In genomic region chr3:195200010-195200822, GRCh38 we compare ENCODE assay signal across 1 cellular context.
TF ChIP-seq lines count a peak whose summit lies in the region.

No MANE protein-coding gene starts in this region.

TF ChIP-seq in HepG2, 621 proteins besides CTCF, POLR2A, EP300 and RAD21 (continued from another document and continues in another):
- TF ChIP-seq, protein P1, sequence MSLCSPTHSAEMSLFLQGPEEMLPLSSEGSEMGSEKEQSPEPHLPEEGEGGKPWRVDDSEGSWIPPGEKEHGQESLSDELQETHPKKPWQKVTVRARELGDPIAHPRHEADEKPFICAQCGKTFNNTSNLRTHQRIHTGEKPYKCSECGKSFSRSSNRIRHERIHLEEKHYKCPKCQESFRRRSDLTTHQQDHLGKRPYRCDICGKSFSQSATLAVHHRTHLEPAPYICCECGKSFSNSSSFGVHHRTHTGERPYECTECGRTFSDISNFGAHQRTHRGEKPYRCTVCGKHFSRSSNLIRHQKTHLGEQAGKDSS (CRISPR knock-in tag; IDR thresholded peaks at IDR 0.05; ENCODE audit: borderline replicate concordance, low read depth) = no peak
- TF ChIP-seq RNF2 (conservative IDR thresholded peaks at IDR 0.05; ENCODE audit: low read depth) (no peak), CEBPG (CRISPR knock-in tag; IDR thresholded peaks at IDR 0.05) (peak; percentile 16; the same call in 1 of the 2 replicates), PHF21A (CRISPR knock-in tag; IDR thresholded peaks at IDR 0.05) (no peak), ZZZ3 (CRISPR knock-in tag; IDR thresholded peaks at IDR 0.05; ENCODE audit: borderline replicate concordance) (no peak), ZNF546 (CRISPR knock-in tag; conservative IDR thresholded peaks at IDR 0.05) (no peak), SNRNP70 (IDR thresholded peaks at IDR 0.05; ENCODE audit: low read depth, low read length) (no peak), HIC2 (CRISPR knock-in tag; IDR thresholded peaks at IDR 0.05; ENCODE audit: low read depth) (no peak), SMARCE1 (IDR thresholded peaks at IDR 0.05; ENCODE audit: borderline replicate concordance) (no peak), ZNF256 (CRISPR knock-in tag; conservative IDR thresholded peaks at IDR 0.05) (no peak), ZSCAN31 (CRISPR knock-in tag; IDR thresholded peaks at IDR 0.05; ENCODE audit: low read depth) (0 out of 2 replicates have a peak, but pooled peaks have one; percentile 58), TCF12 (IDR thresholded peaks at IDR 0.05) (no peak), TCF12 (CRISPR knock-in tag; IDR thresholded peaks at IDR 0.05) (no peak), NFYC (CRISPR knock-in tag; IDR thresholded peaks at IDR 0.05) (no peak), ZNF720 (CRISPR knock-in tag; IDR thresholded peaks at IDR 0.05) (no peak), ZNF766 (CRISPR knock-in tag; IDR thresholded peaks at IDR 0.05; ENCODE audit: borderline replicate concordance) (0 out of 2 replicates have a peak, but pooled peaks have one; percentile 65), GATAD1 (CRISPR knock-in tag; IDR thresholded peaks at IDR 0.05) (no peak), ERF (CRISPR knock-in tag; IDR thresholded peaks at IDR 0.05) (no peak), ZNF562 (CRISPR knock-in tag; IDR thresholded peaks at IDR 0.05; ENCODE audit: borderline replicate concordance) (no peak), SAFB2 (CRISPR knock-in tag; IDR thresholded peaks at IDR 0.05; ENCODE audit: borderline replicate concordance, low read depth) (no peak), MAFK (conservative IDR thresholded peaks at IDR 0.05 in 1 of 2, IDR thresholded peaks at IDR 0.05 in 1 of 2; ENCODE audit: low read length in 2 of 2) (no peak), NFE2 (CRISPR knock-in tag; IDR thresholded peaks at IDR 0.05) (no peak), ZBTB33 (CRISPR knock-in tag; IDR thresholded peaks at IDR 0.05) (peak; percentile 29; the same call in 1 of the 2 replicates), HMG20A (CRISPR knock-in tag; IDR thresholded peaks at IDR 0.05; ENCODE audit: borderline replicate concordance) (no peak; the same call in 1 of the 2 replicates), STAG1 (CRISPR knock-in tag; IDR thresholded peaks at IDR 0.05) (no peak), ZNF350 (CRISPR knock-in tag; IDR thresholded peaks at IDR 0.05; ENCODE audit: borderline replicate concordance, low read depth) (0 out of 2 replicates have a peak, but pooled peaks have one; percentile 45), ZNF335 (CRISPR knock-in tag; IDR thresholded peaks at IDR 0.05) (no peak), ZNF7 (CRISPR knock-in tag; IDR thresholded peaks at IDR 0.05) (peak; percentile 31; the same call in 1 of the 2 replicates), ZBTB42 (CRISPR knock-in tag; IDR thresholded peaks at IDR 0.05) (no peak), CERS6 (CRISPR knock-in tag; IDR thresholded peaks at IDR 0.05) (no peak), NFAT5 (CRISPR knock-in tag; IDR thresholded peaks at IDR 0.05) (no peak), HOXA7 (CRISPR knock-in tag; IDR thresholded peaks at IDR 0.05) (no peak), GFI1 (CRISPR knock-in tag; IDR thresholded peaks at IDR 0.05; ENCODE audit: borderline replicate concordance) (no peak), SMAD9 (CRISPR knock-in tag; IDR thresholded peaks at IDR 0.05) (no peak), HIVEP1 (CRISPR knock-in tag; IDR thresholded peaks at IDR 0.05) (no peak), SMAD3 (CRISPR knock-in tag; IDR thresholded peaks at IDR 0.05) (no peak), RBAK (CRISPR knock-in tag; IDR thresholded peaks at IDR 0.05) (no peak), TFDP1 (CRISPR knock-in tag; IDR thresholded peaks at IDR 0.05; ENCODE audit: borderline replicate concordance) (no peak; the same call in 1 of the 2 replicates)
- TF ChIP-seq, protein P2, sequence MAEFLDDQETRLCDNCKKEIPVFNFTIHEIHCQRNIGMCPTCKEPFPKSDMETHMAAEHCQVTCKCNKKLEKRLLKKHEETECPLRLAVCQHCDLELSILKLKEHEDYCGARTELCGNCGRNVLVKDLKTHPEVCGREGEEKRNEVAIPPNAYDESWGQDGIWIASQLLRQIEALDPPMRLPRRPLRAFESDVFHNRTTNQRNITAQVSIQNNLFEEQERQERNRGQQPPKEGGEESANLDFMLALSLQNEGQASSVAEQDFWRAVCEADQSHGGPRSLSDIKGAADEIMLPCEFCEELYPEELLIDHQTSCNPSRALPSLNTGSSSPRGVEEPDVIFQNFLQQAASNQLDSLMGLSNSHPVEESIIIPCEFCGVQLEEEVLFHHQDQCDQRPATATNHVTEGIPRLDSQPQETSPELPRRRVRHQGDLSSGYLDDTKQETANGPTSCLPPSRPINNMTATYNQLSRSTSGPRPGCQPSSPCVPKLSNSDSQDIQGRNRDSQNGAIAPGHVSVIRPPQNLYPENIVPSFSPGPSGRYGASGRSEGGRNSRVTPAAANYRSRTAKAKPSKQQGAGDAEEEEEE (CRISPR knock-in tag; IDR thresholded peaks at IDR 0.05; ENCODE audit: borderline replicate concordance) = no peak
- TF ChIP-seq, protein P3, sequence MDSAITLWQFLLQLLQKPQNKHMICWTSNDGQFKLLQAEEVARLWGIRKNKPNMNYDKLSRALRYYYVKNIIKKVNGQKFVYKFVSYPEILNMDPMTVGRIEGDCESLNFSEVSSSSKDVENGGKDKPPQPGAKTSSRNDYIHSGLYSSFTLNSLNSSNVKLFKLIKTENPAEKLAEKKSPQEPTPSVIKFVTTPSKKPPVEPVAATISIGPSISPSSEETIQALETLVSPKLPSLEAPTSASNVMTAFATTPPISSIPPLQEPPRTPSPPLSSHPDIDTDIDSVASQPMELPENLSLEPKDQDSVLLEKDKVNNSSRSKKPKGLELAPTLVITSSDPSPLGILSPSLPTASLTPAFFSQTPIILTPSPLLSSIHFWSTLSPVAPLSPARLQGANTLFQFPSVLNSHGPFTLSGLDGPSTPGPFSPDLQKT (CRISPR knock-in tag; IDR thresholded peaks at IDR 0.05; ENCODE audit: borderline replicate concordance) = no peak
- TF ChIP-seq, protein P4, sequence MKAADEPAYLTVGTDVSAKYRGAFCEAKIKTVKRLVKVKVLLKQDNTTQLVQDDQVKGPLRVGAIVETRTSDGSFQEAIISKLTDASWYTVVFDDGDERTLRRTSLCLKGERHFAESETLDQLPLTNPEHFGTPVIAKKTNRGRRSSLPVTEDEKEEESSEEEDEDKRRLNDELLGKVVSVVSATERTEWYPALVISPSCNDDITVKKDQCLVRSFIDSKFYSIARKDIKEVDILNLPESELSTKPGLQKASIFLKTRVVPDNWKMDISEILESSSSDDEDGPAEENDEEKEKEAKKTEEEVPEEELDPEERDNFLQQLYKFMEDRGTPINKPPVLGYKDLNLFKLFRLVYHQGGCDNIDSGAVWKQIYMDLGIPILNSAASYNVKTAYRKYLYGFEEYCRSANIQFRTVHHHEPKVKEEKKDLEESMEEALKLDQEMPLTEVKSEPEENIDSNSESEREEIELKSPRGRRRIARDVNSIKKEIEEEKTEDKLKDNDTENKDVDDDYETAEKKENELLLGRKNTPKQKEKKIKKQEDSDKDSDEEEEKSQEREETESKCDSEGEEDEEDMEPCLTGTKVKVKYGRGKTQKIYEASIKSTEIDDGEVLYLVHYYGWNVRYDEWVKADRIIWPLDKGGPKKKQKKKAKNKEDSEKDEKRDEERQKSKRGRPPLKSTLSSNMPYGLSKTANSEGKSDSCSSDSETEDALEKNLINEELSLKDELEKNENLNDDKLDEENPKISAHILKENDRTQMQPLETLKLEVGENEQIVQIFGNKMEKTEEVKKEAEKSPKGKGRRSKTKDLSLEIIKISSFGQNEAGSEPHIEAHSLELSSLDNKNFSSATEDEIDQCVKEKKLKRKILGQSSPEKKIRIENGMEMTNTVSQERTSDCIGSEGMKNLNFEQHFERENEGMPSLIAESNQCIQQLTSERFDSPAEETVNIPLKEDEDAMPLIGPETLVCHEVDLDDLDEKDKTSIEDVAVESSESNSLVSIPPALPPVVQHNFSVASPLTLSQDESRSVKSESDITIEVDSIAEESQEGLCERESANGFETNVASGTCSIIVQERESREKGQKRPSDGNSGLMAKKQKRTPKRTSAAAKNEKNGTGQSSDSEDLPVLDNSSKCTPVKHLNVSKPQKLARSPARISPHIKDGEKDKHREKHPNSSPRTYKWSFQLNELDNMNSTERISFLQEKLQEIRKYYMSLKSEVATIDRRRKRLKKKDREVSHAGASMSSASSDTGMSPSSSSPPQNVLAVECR (CRISPR knock-in tag; IDR thresholded peaks at IDR 0.05; ENCODE audit: borderline replicate concordance) = no peak
